Comparison of ENCODE assay signal across 24 cellular contexts in the genomic region with DNA sequence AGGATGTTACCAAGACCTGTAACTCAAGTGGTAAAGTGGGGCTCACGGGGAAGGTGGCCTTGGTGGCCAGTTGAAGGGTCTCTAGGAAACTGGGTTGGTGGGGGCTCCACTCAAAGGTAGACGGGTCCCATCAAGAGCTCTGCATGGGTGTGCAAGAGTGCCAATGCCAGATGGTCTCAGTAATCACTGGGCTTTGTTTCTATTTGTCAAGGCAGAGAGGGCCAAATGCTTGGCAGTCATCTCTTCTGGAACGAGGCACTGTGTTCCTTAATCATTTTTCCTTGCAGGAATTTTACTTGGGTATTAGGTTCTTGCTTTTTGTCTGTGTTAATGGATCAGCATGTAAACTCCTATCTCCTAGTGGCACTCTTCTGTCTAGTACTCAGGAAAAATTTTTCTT.
"Had no signal": no experiment of that assay in that cellular context is flagged by ENCODE, and none has a peak within 500 bp of the region (broad histone marks: within the 10 kb centered on the region; RNA-seq: fewer than 3 reads in every experiment).

No MANE protein-coding gene starts in this region.

- H3K9me3 ChIP-seq: gastrocnemius medialis, prostate gland, right atrium auricular region, suprapubic skin, transverse colon, upper lobe of right lung, uterus had no signal

- H3K4me3 ChIP-seq: dorsolateral prefrontal cortex, gastrocnemius medialis, prostate gland, right atrium auricular region, smooth muscle cell, suprapubic skin, transverse colon, upper lobe of right lung, uterus had no signal

- H3K4me2 ChIP-seq: smooth muscle cell had no signal

- DNase-seq: effector CD4-positive, alpha-beta T cell; foreskin fibroblast; gastrocnemius medialis; head of caudate nucleus; kidney; mesendoderm; midbrain; naive thymus-derived CD8-positive, alpha-beta T cell; nephron progenitor cell; nucleus accumbens; stimulated activated CD4-positive, alpha-beta T cell treated with anti-CD3 and anti-CD28 coated beads, Interleukin-12 subunit alpha, Interleukin-12 subunit beta, amount 100 ng/mL, for 4 hours; stimulated activated CD4-positive, alpha-beta T cell treated with anti-CD3 and anti-CD28 coated beads, Interleukin-1b, Interleukin-23, amount 100 ng/mL, for 48 hours; stimulated activated CD4-positive, alpha-beta T cell treated with anti-CD3 and anti-CD28 coated beads, Interleukin-4, amount 100 ng/mL, for 1 hour; stimulated activated CD8-positive, alpha-beta memory T cell treated with anti-CD3 and anti-CD28 coated beads, Interleukin-4, amount 100 ng/mL, for 48 hours; stimulated activated naive CD4-positive, alpha-beta T cell; stimulated activated naive CD8-positive, alpha-beta T cell treated with anti-CD3 and anti-CD28 coated beads, Interleukin-15, amount 100 ng/mL, for 72 hours; transverse colon; upper lobe of right lung; uterus had no signal

- H3K36me3 ChIP-seq: gastrocnemius medialis, prostate gland, right atrium auricular region, suprapubic skin, transverse colon, upper lobe of right lung, uterus had no signal

- H3K27me3 ChIP-seq: gastrocnemius medialis, right atrium auricular region, suprapubic skin, transverse colon, upper lobe of right lung, uterus had no signal

- H3K27ac ChIP-seq: gastrocnemius medialis, prostate gland, right atrium auricular region, suprapubic skin, transverse colon, upper lobe of right lung, uterus had no signal

- H3K4me1 ChIP-seq: gastrocnemius medialis, prostate gland, right atrium auricular region, suprapubic skin, transverse colon, upper lobe of right lung, uterus had no signal
